In genomic region chr5:61809651-61810050, GRCh38 we compare ENCODE assay signal across 18 cellular contexts.
DNase-seq lines count a peak whose midpoint lies in the region; ATAC-seq lines count a peak whose summit lies in the region.
"Had no signal": no experiment of that assay in that cellular context is flagged by ENCODE, and none has a peak within 500 bp of the region (broad histone marks: within the 10 kb centered on the region; RNA-seq: fewer than 3 reads in every experiment).

No MANE protein-coding gene starts in this region.

- peak; percentile 41 for DNase-seq in NCI-H2196 (lab: John Stamatoyannopoulos, UW; ENCODE audit: unreplicated experiment)
- no peak for DNase-seq in NCI-H2196 treated with DMSO at 0.1 percent for 48 hours (lab: John Stamatoyannopoulos, UW; ENCODE audit: unreplicated experiment)
- peak; percentile 70 for DNase-seq in NCI-H510A (lab: John Stamatoyannopoulos, UW)
- DNase-seq in cerebellum (ENCODE audit: low spot score): peak; percentile 20
- DNase-seq in ureter (ENCODE audit: low spot score): peak; percentile 86
- no peak for DNase-seq in Kasumi-1 (lab: John Stamatoyannopoulos, UW)
- DNase-seq in islet precursor cell: no peak
- DNase-seq: activated CD4-positive, alpha-beta T cell treated with anti-CD3 and anti-CD28 coated beads, Interleukin-2, amount 50 U/mL, for 4 hours; activated naive CD8-positive, alpha-beta T cell treated with anti-CD3 and anti-CD28 coated beads for 36 hours; activated T-cell treated with anti-CD3 and anti-CD28 coated beads, Interleukin-2, amount 50 U/mL, for 24 hours; CD8-positive, alpha-beta memory T cell; effector memory CD8-positive, alpha-beta T cell; GOT3; PC-3; right lobe of liver; stimulated activated CD4-positive, alpha-beta T cell treated with anti-CD3 and anti-CD28 coated beads, Interleukin-2, amount 100 ng/mL, for 24 hours had no signal

- no peak for ATAC-seq in GM21717 (IDR thresholded peaks at IDR 0.05; ENCODE audit: unreplicated experiment)
- ATAC-seq: effector memory CD8-positive, alpha-beta T cell; left colon; PC-3; right lobe of liver had no signal

Comparison
In these comparisons a context has a peak if more than half of its experiments do, and no peak if none do; other contexts are left out.
1. DNase-seq: peak in NCI-H2196 (single experiment), NCI-H510A (single experiment), cerebellum (single experiment) and ureter (single experiment); none in NCI-H2196 treated with DMSO at 0.1 percent for 48 hours (single experiment), Kasumi-1 (0 of 2) and islet precursor cell (single experiment).